In the genomic region with DNA sequence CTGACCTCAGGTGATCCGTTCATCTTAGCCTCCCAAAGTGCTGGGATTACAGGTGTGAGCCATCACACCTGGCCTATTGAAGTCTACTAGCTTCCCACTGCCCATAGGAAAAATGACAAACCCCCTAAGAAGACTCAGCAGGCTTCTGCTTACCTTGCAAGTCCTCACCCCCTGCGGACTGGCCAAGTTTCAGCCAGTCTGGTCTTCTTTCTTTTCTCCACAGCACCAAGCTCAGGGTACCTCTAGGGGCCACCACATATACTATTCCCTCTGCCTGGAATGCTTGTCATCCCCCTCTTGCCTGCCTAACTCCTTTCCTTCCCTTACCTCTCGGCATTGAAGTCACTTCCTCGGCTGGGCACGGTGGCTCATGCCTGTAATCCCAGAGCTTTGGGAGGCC, we compare ENCODE assay signal across 22 cellular contexts. TPM values are rescaled to one million over a fixed set of nuclear protein-coding genes. Genes with fewer than 3 reads are reported as not detected.
"Had no signal": no experiment of that assay in that cellular context is flagged by ENCODE, and none has a peak within 500 bp of the region (broad histone marks: within the 10 kb centered on the region; RNA-seq: fewer than 3 reads in every experiment).

No MANE protein-coding gene starts in this region.

- H3K27ac ChIP-seq: left lung, neural progenitor cell, parathyroid adenoma, right lobe of liver, thoracic aorta, tibial nerve, upper lobe of left lung had no signal

- H2AFZ ChIP-seq: neural progenitor cell, parathyroid adenoma had no signal

- H3K9me3 Mint-ChIP-seq: effector memory CD8-positive, alpha-beta T cell; nephron; neural progenitor cell; stimulated activated naive B cell treated with anti-CD40 and anti-IgM and Interleukin-4, amounts not matched to agents 10 μg/mL and 1 μg/mL and 100 μg/mL, for 72 hours; stimulated activated naive CD8-positive, alpha-beta T cell treated with anti-CD3 and anti-CD28 coated beads, Interleukin-15, Interleukin-2, amounts not matched to agents 100 ng/mL and 50 ng/mL, for 24 hours had no signal

- H3K27ac Mint-ChIP-seq: effector memory CD8-positive, alpha-beta T cell; naive thymus-derived CD4-positive, alpha-beta T cell; nephron; neural progenitor cell; stimulated activated naive B cell treated with anti-CD40 and anti-IgM and Interleukin-4, amounts not matched to agents 10 μg/mL and 1 μg/mL and 100 μg/mL, for 72 hours; stimulated activated naive CD8-positive, alpha-beta T cell treated with anti-CD3 and anti-CD28 coated beads, Interleukin-15, Interleukin-2, amounts not matched to agents 100 ng/mL and 50 ng/mL, for 24 hours had no signal

- H3K9ac ChIP-seq: neural progenitor cell, parathyroid adenoma had no signal

- H3K79me2 ChIP-seq: parathyroid adenoma had no signal

- H3K4me3 Mint-ChIP-seq: effector memory CD8-positive, alpha-beta T cell; naive thymus-derived CD4-positive, alpha-beta T cell; nephron; neural progenitor cell; stimulated activated naive B cell treated with anti-CD40 and anti-IgM and Interleukin-4, amounts not matched to agents 10 μg/mL and 1 μg/mL and 100 μg/mL, for 72 hours; stimulated activated naive CD8-positive, alpha-beta T cell treated with anti-CD3 and anti-CD28 coated beads, Interleukin-15, Interleukin-2, amounts not matched to agents 100 ng/mL and 50 ng/mL, for 24 hours had no signal

- H3K36me3 ChIP-seq: left lung, neural progenitor cell, thoracic aorta, tibial nerve, upper lobe of left lung had no signal

- H3K4me2 ChIP-seq: neural progenitor cell had no signal

- H3K36me3 Mint-ChIP-seq: neural progenitor cell; stimulated activated naive B cell treated with anti-CD40 and anti-IgM and Interleukin-4, amounts not matched to agents 10 μg/mL and 1 μg/mL and 100 μg/mL, for 72 hours had no signal

- ATAC-seq: effector memory CD8-positive, alpha-beta T cell; left cardiac atrium; left lung; naive thymus-derived CD4-positive, alpha-beta T cell; right lobe of liver; stimulated activated naive B cell treated with anti-CD40 and anti-IgM and Interleukin-4, amounts not matched to agents 10 μg/mL and 1 μg/mL and 100 μg/mL, for 72 hours had no signal

- DNase-seq: cortex of kidney; effector memory CD8-positive, alpha-beta T cell; head of caudate nucleus; left cardiac atrium; left lung; mesenchymal stem cell; midbrain; naive thymus-derived CD4-positive, alpha-beta T cell; right lobe of liver; small intestine; stimulated activated CD4-positive, alpha-beta T cell treated with anti-CD3 and anti-CD28 coated beads, Interleukin-15, amount 100 ng/mL, for 24 hours; stimulated activated CD4-positive, alpha-beta T cell treated with anti-CD3 and anti-CD28 coated beads, Interleukin-2, amount 100 ng/mL, for 48 hours; stimulated activated naive B cell treated with anti-CD40 and anti-IgM and Interleukin-4, amounts not matched to agents 10 μg/mL and 1 μg/mL and 100 μg/mL, for 72 hours; upper lobe of left lung had no signal

- H3K9me3 ChIP-seq: left lung, right lobe of liver, thoracic aorta, tibial nerve, upper lobe of left lung had no signal

- H3K27me3 ChIP-seq: left lung, neural progenitor cell, right lobe of liver, tibial nerve, upper lobe of left lung had no signal

- H3K27me3 Mint-ChIP-seq: stimulated activated naive CD8-positive, alpha-beta T cell treated with anti-CD3 and anti-CD28 coated beads, Interleukin-15, Interleukin-2, amounts not matched to agents 100 ng/mL and 50 ng/mL, for 24 hours had no signal

- H3K4me3 ChIP-seq: left lung, neural progenitor cell, right lobe of liver, thoracic aorta, tibial nerve, upper lobe of left lung had no signal

- FAIRE-seq: frontal cortex, small intestine, urothelium cell line had no signal

RNA-seq across cellular contexts. Expression of a gene that starts 31.2 kb away (rescaled TPM):
- total RNA-seq: frontal cortex had no signal
- polyA plus RNA-seq: naive thymus-derived CD4-positive, alpha-beta T cell had no signal
